Comparison of ENCODE assay signal across 13 cellular contexts in genomic region chr2:231272961-231273360, GRCh38.
A peak's percentile ranks its signal among the peaks of the same experiment; 100 is the strongest.
DNase-seq lines count a peak whose midpoint lies in the region; ATAC-seq and TF ChIP-seq lines count a peak whose summit lies in the region.
"Had no signal": no experiment of that assay in that cellular context is flagged by ENCODE, and none has a peak within 500 bp of the region (broad histone marks: within the 10 kb centered on the region; RNA-seq: fewer than 3 reads in every experiment).

No MANE protein-coding gene starts in this region.

- no peak for ATAC-seq in activated CD8-positive, alpha-beta T cell treated with anti-CD3 and anti-CD28 coated beads for 36 hours

- no peak overlapping the region for H3K4me2 ChIP-seq in neural progenitor cell

- no peaks in the 10 kb centered on the region for H3K79me2 ChIP-seq in neural progenitor cell (ENCODE audit: low read depth)

- H3K9ac ChIP-seq in neural progenitor cell: no peak overlapping the region
- H3K9ac ChIP-seq: BLaER1 treated with 17β-estradiol and CSF1 and Interleukin-3, amounts not matched to agents 10 nM and 100 nM had no signal

- no peak overlapping the region for H3K4me3 Mint-ChIP-seq in neural progenitor cell
- H3K4me3 Mint-ChIP-seq in activated CD8-positive, alpha-beta T cell treated with anti-CD3 and anti-CD28 coated beads for 36 hours: no peak overlapping the region
- H3K4me3 Mint-ChIP-seq: B cell; CD8-positive, alpha-beta memory T cell; H9 had no signal

- POLR2A ChIA-PET in activated CD8-positive, alpha-beta T cell treated with anti-CD3 and anti-CD28 coated beads for 36 hours (lab: Charles Lee): no interaction called here

- no peaks in the 10 kb centered on the region for H4K20me1 ChIP-seq in neural progenitor cell (ENCODE audit: low read depth)
- H4K20me1 ChIP-seq: BLaER1 treated with 17β-estradiol and CSF1 and Interleukin-3, amounts not matched to agents 10 nM and 100 nM had no signal

- TF ChIP-seq EP300 in transverse colon (IDR thresholded peaks at IDR 0.05; ENCODE audit: low read depth): no peak

- peaks cover 48% of the 10 kb centered on the region for H3K36me3 Mint-ChIP-seq in neural progenitor cell
- H3K36me3 Mint-ChIP-seq in activated CD8-positive, alpha-beta T cell treated with anti-CD3 and anti-CD28 coated beads for 36 hours (ENCODE audit: low read depth): no peaks in the 10 kb centered on the region

- TF ChIP-seq CTCF in neural progenitor cell (IDR thresholded peaks at IDR 0.05): no peak
- no peak for TF ChIP-seq CTCF in activated CD8-positive, alpha-beta T cell treated with anti-CD3 and anti-CD28 coated beads for 36 hours (IDR thresholded peaks at IDR 0.05)
- no peak for TF ChIP-seq CTCF in transverse colon (IDR thresholded peaks at IDR 0.05)

- H3K4me3 ChIP-seq in neural progenitor cell: no peak overlapping the region
- H3K4me3 ChIP-seq in transverse colon: no peak overlapping the region
- H3K4me3 ChIP-seq: BLaER1 treated with 17β-estradiol and CSF1 and Interleukin-3, amounts not matched to agents 10 nM and 100 nM had no signal

- no peak overlapping the region for H3K27ac ChIP-seq in neural progenitor cell
- no peak overlapping the region for H3K27ac ChIP-seq in transverse colon
- H3K27ac ChIP-seq: BLaER1 treated with 17β-estradiol and CSF1 and Interleukin-3, amounts not matched to agents 10 nM and 100 nM had no signal

- CTCF ChIA-PET in activated CD8-positive, alpha-beta T cell treated with anti-CD3 and anti-CD28 coated beads for 36 hours (lab: Charles Lee): no interaction called here

- TF ChIP-seq POLR2A in transverse colon (IDR thresholded peaks at IDR 0.05): no peak

- H2AFZ ChIP-seq in neural progenitor cell (replicated peaks): no peak overlapping the region

- 96% methylated on average over 4 of the region's 4 CpGs; no CpG with 5 or more reads in 1 of the 2 donors for WGBS in transverse colon (ENCODE audit: low coverage in 1 of 2), 2 donors

- in situ Hi-C loops in transverse colon (cut with MboI; ENCODE audit: low pct_ligation_motif_present in 1 of 4, low pct_unique_long_range_greater_than_20kb in 1 of 4, low sequenced_read_pairs in 3 of 4): no loop called here

- H3K27me3 Mint-ChIP-seq in neural progenitor cell (ENCODE audit: insufficient read depth, low read depth): peaks cover 3% of the 10 kb centered on the region
- H3K27me3 Mint-ChIP-seq in activated CD8-positive, alpha-beta T cell treated with anti-CD3 and anti-CD28 coated beads for 36 hours: no peaks in the 10 kb centered on the region
- H3K27me3 Mint-ChIP-seq: B cell; CD8-positive, alpha-beta memory T cell had no signal

- H3K27me3 ChIP-seq in neural progenitor cell (no peaks in the 10 kb centered on the region), transverse colon (no peaks in the 10 kb centered on the region)
- H3K27me3 ChIP-seq: BLaER1 treated with 17β-estradiol and CSF1 and Interleukin-3, amounts not matched to agents 10 nM and 100 nM had no signal

- intact Hi-C loops in activated CD8-positive, alpha-beta T cell treated with anti-CD3 and anti-CD28 coated beads for 36 hours (cut with micrococcal nuclease): no loop called here
- intact Hi-C loops in transverse colon (cut with DNase I; ENCODE audit: low total_unique reads): no loop called here

- peak overlapping the region; percentile 42 for H3K27ac Mint-ChIP-seq in neural progenitor cell
- H3K27ac Mint-ChIP-seq in activated CD8-positive, alpha-beta T cell treated with anti-CD3 and anti-CD28 coated beads for 36 hours: no peak overlapping the region
- H3K27ac Mint-ChIP-seq: B cell; CD8-positive, alpha-beta memory T cell; H9 had no signal

- no peaks in the 10 kb centered on the region for H3F3A ChIP-seq in neural progenitor cell (ENCODE audit: low read depth)

- DNase-seq in NCI-H2171 (lab: John Stamatoyannopoulos, UW): peak; percentile 16
- DNase-seq in SK-N-DZ (ENCODE audit: low spot score): peak; percentile 75
- peak; percentile 17 for DNase-seq in islet precursor cell
- no peak for DNase-seq in neural progenitor cell (ENCODE audit: low spot score)
- DNase-seq in activated CD8-positive, alpha-beta T cell treated with anti-CD3 and anti-CD28 coated beads for 36 hours: no peak
- DNase-seq in transverse colon: no peak
- no peak for DNase-seq in central memory CD4-positive, alpha-beta T cell
- no peak for DNase-seq in DMS 273 treated with DMSO at 0.1 percent for 48 hours (lab: John Stamatoyannopoulos, UW)
- DNase-seq: CD8-positive, alpha-beta memory T cell; COR-L47; H9 had no signal

- H3K9me3 ChIP-seq in neural progenitor cell (ENCODE audit: low read depth) (no peaks in the 10 kb centered on the region), transverse colon (no peaks in the 10 kb centered on the region)
- H3K9me3 ChIP-seq: BLaER1 treated with 17β-estradiol and CSF1 and Interleukin-3, amounts not matched to agents 10 nM and 100 nM had no signal

- no peaks in the 10 kb centered on the region for H3K9me3 Mint-ChIP-seq in neural progenitor cell
- H3K9me3 Mint-ChIP-seq in activated CD8-positive, alpha-beta T cell treated with anti-CD3 and anti-CD28 coated beads for 36 hours: no peaks in the 10 kb centered on the region
- H3K9me3 Mint-ChIP-seq: CD8-positive, alpha-beta memory T cell; H9 had no signal

- no peaks in the 10 kb centered on the region for H3K4me1 Mint-ChIP-seq in neural progenitor cell
- H3K4me1 Mint-ChIP-seq in activated CD8-positive, alpha-beta T cell treated with anti-CD3 and anti-CD28 coated beads for 36 hours (ENCODE audit: low read depth): peaks cover 2% of the 10 kb centered on the region
- H3K4me1 Mint-ChIP-seq: CD8-positive, alpha-beta memory T cell; H9 had no signal

- H3K4me1 ChIP-seq in neural progenitor cell (no peaks in the 10 kb centered on the region), transverse colon (peaks cover 0 to 9% (median 3%) of the 10 kb centered on the region in 4 donors)

- H3K36me3 ChIP-seq in neural progenitor cell (no peaks in the 10 kb centered on the region), transverse colon (peaks cover 0 to 8% (median 0%) of the 10 kb centered on the region in 4 donors)

Comparison
In these comparisons a context has a peak if more than half of its experiments do, and no peak if none do; other contexts are left out.
1. DNase-seq: peak in NCI-H2171 (single experiment), SK-N-DZ (single experiment) and islet precursor cell (single experiment); none in neural progenitor cell (single experiment), activated CD8-positive, alpha-beta T cell treated with anti-CD3 and anti-CD28 coated beads for 36 hours (single experiment), transverse colon (single experiment), central memory CD4-positive, alpha-beta T cell (single experiment) and DMS 273 treated with DMSO at 0.1 percent for 48 hours (single experiment).